Comparison of ENCODE assay signal across 1 cellular context in genomic region chr4:83851261-83852084, GRCh38.
TF ChIP-seq lines count a peak whose summit lies in the region.

No MANE protein-coding gene starts in this region.

TF ChIP-seq in GM23338, 12 proteins besides CTCF, POLR2A, EP300 and RAD21 (continued from another document):
- TF ChIP-seq ZNF462 (CRISPR knock-in tag; IDR thresholded peaks at IDR 0.05): no peak
- TF ChIP-seq EZH2 (IDR thresholded peaks at IDR 0.05; ENCODE audit: low read depth, unreplicated experiment): no peak
- TF ChIP-seq CREB1 (CRISPR knock-in tag; IDR thresholded peaks at IDR 0.05; ENCODE audit: low read depth): no peak
- no peak for TF ChIP-seq ZNF331 (CRISPR knock-in tag; IDR thresholded peaks at IDR 0.05; ENCODE audit: low read depth)
- TF ChIP-seq STAT1 (IDR thresholded peaks at IDR 0.05; ENCODE audit: unreplicated experiment): no peak
- no peak for TF ChIP-seq POLR2AphosphoS5 (IDR thresholded peaks at IDR 0.05; ENCODE audit: low read depth)
- no peak for TF ChIP-seq ETS1 (IDR thresholded peaks at IDR 0.05)
- TF ChIP-seq NANOG (IDR thresholded peaks at IDR 0.05; ENCODE audit: borderline replicate concordance): no peak
TF ChIP-seq in GM23338: peak in this region for 0.
